In the genomic region with DNA sequence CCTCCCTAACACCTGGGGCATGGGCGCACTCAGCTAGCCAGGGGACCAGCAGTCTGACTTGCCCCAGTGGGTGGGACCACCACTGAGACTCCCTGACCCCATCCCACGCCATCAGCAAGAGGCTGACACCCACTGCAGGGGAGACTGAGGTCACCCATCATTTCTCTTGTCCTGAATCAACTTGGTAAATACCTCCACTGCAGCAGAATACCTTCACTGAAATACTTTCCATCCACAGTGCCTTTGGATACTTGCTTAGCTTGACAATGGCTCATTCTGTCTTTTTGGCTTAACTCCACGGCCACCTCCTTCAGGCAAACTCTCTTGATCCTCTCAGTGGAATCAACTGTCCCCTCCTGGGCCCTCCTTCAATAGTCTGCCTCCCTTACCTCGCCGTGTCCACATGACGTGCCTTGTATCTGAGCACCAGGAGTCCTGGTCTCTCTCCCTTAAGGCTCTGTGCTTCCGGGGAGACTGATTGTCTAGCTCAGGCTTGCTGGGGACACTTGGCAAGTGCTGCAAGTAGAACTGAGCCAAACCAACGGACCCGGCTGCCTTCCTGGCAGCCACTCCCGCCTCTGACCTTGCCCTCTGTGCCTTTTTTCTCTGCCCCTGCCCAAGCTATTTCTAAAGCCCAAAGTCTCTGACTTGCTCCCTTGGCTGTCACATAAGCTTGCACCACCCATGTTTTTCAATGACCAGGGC, we compare ENCODE assay signal across 12 cellular contexts.
A peak's percentile ranks its signal among the peaks of the same experiment; 100 is the strongest.
DNase-seq lines count a peak whose midpoint lies in the region; ATAC-seq, FAIRE-seq and TF ChIP-seq lines count a peak whose summit lies in the region.
"Had no signal": no experiment of that assay in that cellular context is flagged by ENCODE, and none has a peak within 500 bp of the region (broad histone marks: within the 10 kb centered on the region; RNA-seq: fewer than 3 reads in every experiment).

No MANE protein-coding gene starts in this region.

- 0 out of 22 replicates have a peak overlapping the region, but pooled peaks of 1 of the 11 experiments have one; percentile 21 for H3K27ac ChIP-seq in BLaER1 treated with 17β-estradiol and CSF1 and Interleukin-3, amounts not matched to agents 10 nM and 100 nM
- peak overlapping the region; percentile 76 to 87 (median 83) for H3K27ac ChIP-seq in sigmoid colon
- H3K27ac ChIP-seq: upper lobe of left lung had no signal

- H3K27me3 ChIP-seq in BLaER1 treated with 17β-estradiol and CSF1 and Interleukin-3, amounts not matched to agents 10 nM and 100 nM, result peaks cover 8 to 25% (median 13%) of the 10 kb centered on the region in 11 experiments; a peak in 12 of 22 replicates
- H3K27me3 ChIP-seq in bronchial epithelial cell (ENCODE audit: control insufficient read depth, insufficient read depth, low read length) (peaks cover 3% of the 10 kb centered on the region), sigmoid colon (no peaks in the 10 kb centered on the region)
- H3K27me3 ChIP-seq: upper lobe of left lung had no signal

- peaks cover 14 to 99% (median 92%) of the 10 kb centered on the region in 10 experiments for H3K4me1 ChIP-seq in BLaER1 treated with 17β-estradiol and CSF1 and Interleukin-3, amounts not matched to agents 10 nM and 100 nM
- peaks cover 0 to 59% (median 51%) of the 10 kb centered on the region in 4 donors for H3K4me1 ChIP-seq in sigmoid colon
- H3K4me1 ChIP-seq: upper lobe of left lung had no signal

- peaks cover 0 to 31% (median 0%) of the 10 kb centered on the region in 11 experiments; a peak in 7 of 22 replicates for H4K20me1 ChIP-seq in BLaER1 treated with 17β-estradiol and CSF1 and Interleukin-3, amounts not matched to agents 10 nM and 100 nM

- intact Hi-C loops in left colon (cut with DNase I, micrococcal nuclease), result loop anchor here (2.0 to 5.0 kb wide), 2 partner anchors 158 to 159 kb away; no protein-coding TSS in a partner anchor
- intact Hi-C loops in sigmoid colon (cut with DNase I), result loop anchor here (1.0 to 5.0 kb wide), 4 partner anchors 43 to 229 kb away; no protein-coding TSS in a partner anchor

- DNase-seq in bronchial epithelial cell (ENCODE audit: low read depth) (no peak), left colon (no peak), sigmoid colon (no peak), GM10248 (ENCODE audit: extremely low spot score) (no peak), putamen (ENCODE audit: low spot score) (no peak)
- DNase-seq: activated CD4-positive, alpha-beta T cell treated with anti-CD3 and anti-CD28 coated beads, Interleukin-2, amount 50 U/mL, for 48 hours; stimulated activated CD4-positive, alpha-beta T cell treated with anti-CD3 and anti-CD28 coated beads, Interleukin-15, amount 100 ng/mL, for 24 hours; upper lobe of left lung had no signal

- CTCF ChIA-PET in GM10248 (lab: Yijun Ruan, JAX), result interaction anchor here (0.7 to 6.1 kb wide), 25 partner anchors 8 to 286 kb away, joined by 3 to 74 read pairs (median 3); no protein-coding TSS in a partner anchor

- no peak overlapping the region; a peak in 1 of 20 replicates for H3K4me3 ChIP-seq in BLaER1 treated with 17β-estradiol and CSF1 and Interleukin-3, amounts not matched to agents 10 nM and 100 nM
- H3K4me3 ChIP-seq in bronchial epithelial cell (ENCODE audit: low read depth, low read length) (no peak overlapping the region), sigmoid colon (no peak overlapping the region)
- H3K4me3 ChIP-seq: upper lobe of left lung had no signal

- 0 out of 22 replicates have a peak, but pooled peaks cover 0 to 6% (median 0%) of the 10 kb centered on the region in 11 experiments for H3K9me3 ChIP-seq in BLaER1 treated with 17β-estradiol and CSF1 and Interleukin-3, amounts not matched to agents 10 nM and 100 nM (replicated peaks in 1 of 11)
- H3K9me3 ChIP-seq in sigmoid colon, result no peaks in the 10 kb centered on the region
- H3K9me3 ChIP-seq: upper lobe of left lung had no signal

- TF ChIP-seq CTCF in bronchial epithelial cell (IDR thresholded peaks at IDR 0.05; ENCODE audit: insufficient read depth, low read length, severe bottlenecking) (no peak), sigmoid colon (IDR thresholded peaks at IDR 0.05) (no peak), GM10248 (IDR thresholded peaks at IDR 0.05; ENCODE audit: control extremely low read depth, extremely low read depth, low read depth, missing control alignments) (no peak)

- peak; percentile 28 for FAIRE-seq in bronchial epithelial cell (lab: Jason Lieb, UNC)
- FAIRE-seq: G401.6 had no signal

- TF ChIP-seq POLR2A in sigmoid colon (IDR thresholded peaks at IDR 0.05), result no peak

- POLR2A ChIA-PET in GM10248 (lab: Yijun Ruan, JAX), result no interaction called here

- peak overlapping the region; percentile 61 to 91 (median 77) for H3K4me2 ChIP-seq in BLaER1 treated with 17β-estradiol and CSF1 and Interleukin-3, amounts not matched to agents 10 nM and 100 nM

- ATAC-seq in left colon, result peak; percentile 41
- no peak for ATAC-seq in SK-N-SH treated with all-trans-retinoic acid at 6 μM for 48 hours
- no peak for ATAC-seq in HG03175 (IDR thresholded peaks at IDR 0.05; ENCODE audit: unreplicated experiment)

- WGBS in sigmoid colon, 2 donors, result 45 to 73% methylated on average over 10 of the region's 10 CpGs

- peak overlapping the region in 1 of 11 experiments; percentile 30; a peak in 1 of 22 replicates for H3K9ac ChIP-seq in BLaER1 treated with 17β-estradiol and CSF1 and Interleukin-3, amounts not matched to agents 10 nM and 100 nM

- H3K36me3 ChIP-seq in BLaER1 treated with 17β-estradiol and CSF1 and Interleukin-3, amounts not matched to agents 10 nM and 100 nM, result no peaks in the 10 kb centered on the region
- H3K36me3 ChIP-seq in bronchial epithelial cell (ENCODE audit: control insufficient read depth, insufficient read depth, low read length), result no peaks in the 10 kb centered on the region
- peaks cover 0 to 37% (median 11%) of the 10 kb centered on the region in 4 donors for H3K36me3 ChIP-seq in sigmoid colon
- H3K36me3 ChIP-seq: upper lobe of left lung had no signal

- no peak for TF ChIP-seq EP300 in sigmoid colon (IDR thresholded peaks at IDR 0.05)

TF ChIP-seq in SK-N-SH treated with all-trans-retinoic acid at 6 μM for 48 hours, 23 proteins besides CTCF, POLR2A, EP300 and RAD21:
- TF ChIP-seq, protein P1, sequence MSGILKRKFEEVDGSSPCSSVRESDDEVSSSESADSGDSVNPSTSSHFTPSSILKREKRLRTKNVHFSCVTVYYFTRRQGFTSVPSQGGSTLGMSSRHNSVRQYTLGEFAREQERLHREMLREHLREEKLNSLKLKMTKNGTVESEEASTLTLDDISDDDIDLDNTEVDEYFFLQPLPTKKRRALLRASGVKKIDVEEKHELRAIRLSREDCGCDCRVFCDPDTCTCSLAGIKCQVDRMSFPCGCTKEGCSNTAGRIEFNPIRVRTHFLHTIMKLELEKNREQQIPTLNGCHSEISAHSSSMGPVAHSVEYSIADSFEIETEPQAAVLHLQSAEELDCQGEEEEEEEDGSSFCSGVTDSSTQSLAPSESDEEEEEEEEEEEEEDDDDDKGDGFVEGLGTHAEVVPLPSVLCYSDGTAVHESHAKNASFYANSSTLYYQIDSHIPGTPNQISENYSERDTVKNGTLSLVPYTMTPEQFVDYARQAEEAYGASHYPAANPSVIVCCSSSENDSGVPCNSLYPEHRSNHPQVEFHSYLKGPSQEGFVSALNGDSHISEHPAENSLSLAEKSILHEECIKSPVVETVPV (CRISPR knock-in tag; IDR thresholded peaks at IDR 0.05), result no peak
- TF ChIP-seq ZFP30 (CRISPR knock-in tag; IDR thresholded peaks at IDR 0.05), result no peak
- TF ChIP-seq RARB (CRISPR knock-in tag; IDR thresholded peaks at IDR 0.05), result no peak
- no peak for TF ChIP-seq BACH2 (CRISPR knock-in tag; IDR thresholded peaks at IDR 0.05; ENCODE audit: borderline replicate concordance)
- no peak for TF ChIP-seq TCF4 (CRISPR knock-in tag; IDR thresholded peaks at IDR 0.05; ENCODE audit: borderline replicate concordance)
- TF ChIP-seq, protein P2, sequence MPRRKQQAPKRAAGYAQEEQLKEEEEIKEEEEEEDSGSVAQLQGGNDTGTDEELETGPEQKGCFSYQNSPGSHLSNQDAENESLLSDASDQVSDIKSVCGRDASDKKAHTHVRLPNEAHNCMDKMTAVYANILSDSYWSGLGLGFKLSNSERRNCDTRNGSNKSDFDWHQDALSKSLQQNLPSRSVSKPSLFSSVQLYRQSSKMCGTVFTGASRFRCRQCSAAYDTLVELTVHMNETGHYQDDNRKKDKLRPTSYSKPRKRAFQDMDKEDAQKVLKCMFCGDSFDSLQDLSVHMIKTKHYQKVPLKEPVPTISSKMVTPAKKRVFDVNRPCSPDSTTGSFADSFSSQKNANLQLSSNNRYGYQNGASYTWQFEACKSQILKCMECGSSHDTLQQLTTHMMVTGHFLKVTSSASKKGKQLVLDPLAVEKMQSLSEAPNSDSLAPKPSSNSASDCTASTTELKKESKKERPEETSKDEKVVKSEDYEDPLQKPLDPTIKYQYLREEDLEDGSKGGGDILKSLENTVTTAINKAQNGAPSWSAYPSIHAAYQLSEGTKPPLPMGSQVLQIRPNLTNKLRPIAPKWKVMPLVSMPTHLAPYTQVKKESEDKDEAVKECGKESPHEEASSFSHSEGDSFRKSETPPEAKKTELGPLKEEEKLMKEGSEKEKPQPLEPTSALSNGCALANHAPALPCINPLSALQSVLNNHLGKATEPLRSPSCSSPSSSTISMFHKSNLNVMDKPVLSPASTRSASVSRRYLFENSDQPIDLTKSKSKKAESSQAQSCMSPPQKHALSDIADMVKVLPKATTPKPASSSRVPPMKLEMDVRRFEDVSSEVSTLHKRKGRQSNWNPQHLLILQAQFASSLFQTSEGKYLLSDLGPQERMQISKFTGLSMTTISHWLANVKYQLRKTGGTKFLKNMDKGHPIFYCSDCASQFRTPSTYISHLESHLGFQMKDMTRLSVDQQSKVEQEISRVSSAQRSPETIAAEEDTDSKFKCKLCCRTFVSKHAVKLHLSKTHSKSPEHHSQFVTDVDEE (CRISPR knock-in tag; IDR thresholded peaks at IDR 0.05), result no peak
- no peak for TF ChIP-seq TOX (CRISPR knock-in tag; IDR thresholded peaks at IDR 0.05; ENCODE audit: borderline replicate concordance)
- no peak for TF ChIP-seq CSDC2 (CRISPR knock-in tag; IDR thresholded peaks at IDR 0.05)
